1 cellular context compared by ENCODE assay signal in the genomic region with DNA sequence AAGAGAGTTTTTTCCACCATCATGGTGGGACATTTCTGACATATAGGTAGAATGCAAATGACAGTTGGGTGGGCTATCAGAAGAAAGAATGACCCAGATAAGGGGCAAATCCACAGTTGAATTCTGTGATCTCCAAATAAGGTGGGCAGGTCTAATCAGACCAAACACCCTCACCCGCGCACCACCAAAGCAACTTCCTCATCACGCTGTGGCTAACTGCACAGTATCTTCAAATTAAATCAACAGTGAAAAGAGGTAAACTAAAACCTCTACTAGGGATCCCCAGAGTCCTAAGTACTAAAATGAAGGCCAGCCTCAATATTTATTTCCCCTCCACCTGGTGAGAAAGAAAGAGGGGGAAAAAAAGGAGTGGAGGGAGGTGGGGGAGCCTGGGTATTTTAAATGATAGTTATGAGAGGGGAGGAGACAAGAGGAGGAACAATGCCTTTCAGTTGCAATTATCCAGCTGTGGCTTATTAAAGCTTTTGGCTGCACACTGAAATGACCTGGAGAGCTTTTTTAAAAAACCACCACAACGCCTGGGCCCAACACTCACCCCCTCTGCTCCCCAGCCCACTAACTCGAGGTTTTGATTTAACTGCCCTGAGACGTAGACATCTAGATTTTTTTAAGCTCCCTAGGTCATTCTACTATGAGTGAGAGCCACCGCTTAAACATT.
A peak's percentile ranks its signal among the peaks of the same experiment; 100 is the strongest.
TF ChIP-seq lines count a peak whose summit lies in the region.

No MANE protein-coding gene starts in this region.

TF ChIP-seq in GM12878, 131 proteins besides CTCF, POLR2A, EP300 and RAD21 (continued from another document):
- TF ChIP-seq TCF3 (IDR thresholded peaks at IDR 0.05; ENCODE audit: borderline replicate concordance, insufficient read depth, low read depth, low read length): no peak
- TF ChIP-seq SMAD1 (IDR thresholded peaks at IDR 0.05; ENCODE audit: low read depth, partially characterized antibody): no peak
- TF ChIP-seq, protein P1, sequence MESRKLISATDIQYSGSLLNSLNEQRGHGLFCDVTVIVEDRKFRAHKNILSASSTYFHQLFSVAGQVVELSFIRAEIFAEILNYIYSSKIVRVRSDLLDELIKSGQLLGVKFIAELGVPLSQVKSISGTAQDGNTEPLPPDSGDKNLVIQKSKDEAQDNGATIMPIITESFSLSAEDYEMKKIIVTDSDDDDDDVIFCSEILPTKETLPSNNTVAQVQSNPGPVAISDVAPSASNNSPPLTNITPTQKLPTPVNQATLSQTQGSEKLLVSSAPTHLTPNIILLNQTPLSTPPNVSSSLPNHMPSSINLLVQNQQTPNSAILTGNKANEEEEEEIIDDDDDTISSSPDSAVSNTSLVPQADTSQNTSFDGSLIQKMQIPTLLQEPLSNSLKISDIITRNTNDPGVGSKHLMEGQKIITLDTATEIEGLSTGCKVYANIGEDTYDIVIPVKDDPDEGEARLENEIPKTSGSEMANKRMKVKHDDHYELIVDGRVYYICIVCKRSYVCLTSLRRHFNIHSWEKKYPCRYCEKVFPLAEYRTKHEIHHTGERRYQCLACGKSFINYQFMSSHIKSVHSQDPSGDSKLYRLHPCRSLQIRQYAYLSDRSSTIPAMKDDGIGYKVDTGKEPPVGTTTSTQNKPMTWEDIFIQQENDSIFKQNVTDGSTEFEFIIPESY (IDR thresholded peaks at IDR 0.05): no peak
- TF ChIP-seq BMI1 (IDR thresholded peaks at IDR 0.05; ENCODE audit: borderline replicate concordance): no peak
- no peak for TF ChIP-seq EED (IDR thresholded peaks at IDR 0.05; ENCODE audit: low read depth)
- TF ChIP-seq, protein P2, sequence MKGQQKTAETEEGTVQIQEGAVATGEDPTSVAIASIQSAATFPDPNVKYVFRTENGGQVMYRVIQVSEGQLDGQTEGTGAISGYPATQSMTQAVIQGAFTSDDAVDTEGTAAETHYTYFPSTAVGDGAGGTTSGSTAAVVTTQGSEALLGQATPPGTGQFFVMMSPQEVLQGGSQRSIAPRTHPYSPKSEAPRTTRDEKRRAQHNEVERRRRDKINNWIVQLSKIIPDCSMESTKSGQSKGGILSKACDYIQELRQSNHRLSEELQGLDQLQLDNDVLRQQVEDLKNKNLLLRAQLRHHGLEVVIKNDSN (IDR thresholded peaks at IDR 0.05; ENCODE audit: borderline replicate concordance, extremely low read length, insufficient read depth, low read depth, low read length): no peak
- peak; percentile 29; the same call in 1 of the 2 replicates for TF ChIP-seq NBN (IDR thresholded peaks at IDR 0.05)
- TF ChIP-seq TCF12 (IDR thresholded peaks at IDR 0.05; ENCODE audit: low read depth, low read length): peak; percentile 54; the same call in 1 of the 2 replicates
- TF ChIP-seq, protein P3, sequence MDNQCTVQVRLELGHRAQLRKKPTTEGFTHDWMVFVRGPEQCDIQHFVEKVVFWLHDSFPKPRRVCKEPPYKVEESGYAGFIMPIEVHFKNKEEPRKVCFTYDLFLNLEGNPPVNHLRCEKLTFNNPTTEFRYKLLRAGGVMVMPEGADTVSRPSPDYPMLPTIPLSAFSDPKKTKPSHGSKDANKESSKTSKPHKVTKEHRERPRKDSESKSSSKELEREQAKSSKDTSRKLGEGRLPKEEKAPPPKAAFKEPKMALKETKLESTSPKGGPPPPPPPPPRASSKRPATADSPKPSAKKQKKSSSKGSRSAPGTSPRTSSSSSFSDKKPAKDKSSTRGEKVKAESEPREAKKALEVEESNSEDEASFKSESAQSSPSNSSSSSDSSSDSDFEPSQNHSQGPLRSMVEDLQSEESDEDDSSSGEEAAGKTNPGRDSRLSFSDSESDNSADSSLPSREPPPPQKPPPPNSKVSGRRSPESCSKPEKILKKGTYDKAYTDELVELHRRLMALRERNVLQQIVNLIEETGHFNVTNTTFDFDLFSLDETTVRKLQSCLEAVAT (IDR thresholded peaks at IDR 0.05): no peak
- no peak for TF ChIP-seq CBFB (IDR thresholded peaks at IDR 0.05; ENCODE audit: low read depth)
- peak; percentile 25 for TF ChIP-seq MEF2B (IDR thresholded peaks at IDR 0.05; ENCODE audit: partially characterized antibody, poor library complexity, severe bottlenecking)
